2 cellular contexts compared by ENCODE assay signal in genomic region chr2:121994238-121995206, GRCh38.
TF ChIP-seq lines count a peak whose summit lies in the region.

No MANE protein-coding gene starts in this region.

TF ChIP-seq in GM12878, 131 proteins besides CTCF, POLR2A, EP300 and RAD21:
- no peak for TF ChIP-seq USF2 (IDR thresholded peaks at IDR 0.05; ENCODE audit: borderline replicate concordance, low read depth, low read length)
- TF ChIP-seq SP1 (IDR thresholded peaks at IDR 0.05; ENCODE audit: low read depth, low read length): no peak
- no peak for TF ChIP-seq SUZ12 (IDR thresholded peaks at IDR 0.05; ENCODE audit: unreplicated experiment)
- no peak for TF ChIP-seq CUX1 (IDR thresholded peaks at IDR 0.05; ENCODE audit: insufficient replicate concordance, low read depth, low read length)
- TF ChIP-seq SIX5 (IDR thresholded peaks at IDR 0.05; ENCODE audit: low read depth, low read length, severe bottlenecking): no peak
- no peak for TF ChIP-seq STAT1 (conservative IDR thresholded peaks at IDR 0.05)
- no peak for TF ChIP-seq SREBF2 (IDR thresholded peaks at IDR 0.05; ENCODE audit: low read length)
- no peak for TF ChIP-seq CBX5 (IDR thresholded peaks at IDR 0.05; ENCODE audit: low read depth)

TF ChIP-seq in GM23338, 12 proteins besides CTCF, POLR2A, EP300 and RAD21:
- TF ChIP-seq ETS1 (IDR thresholded peaks at IDR 0.05) (no peak), JUNB (IDR thresholded peaks at IDR 0.05; ENCODE audit: unreplicated experiment) (no peak), EZH2 (IDR thresholded peaks at IDR 0.05; ENCODE audit: low read depth, unreplicated experiment) (no peak), STAT1 (IDR thresholded peaks at IDR 0.05; ENCODE audit: unreplicated experiment) (no peak), REST (IDR thresholded peaks at IDR 0.05; ENCODE audit: unreplicated experiment) (no peak), ZNF462 (CRISPR knock-in tag; IDR thresholded peaks at IDR 0.05) (no peak), POLR2AphosphoS5 (IDR thresholded peaks at IDR 0.05; ENCODE audit: low read depth) (no peak), CREB1 (CRISPR knock-in tag; IDR thresholded peaks at IDR 0.05; ENCODE audit: low read depth) (no peak), ZNF114 (CRISPR knock-in tag; IDR thresholded peaks at IDR 0.05) (no peak), EZH2phosphoT487 (IDR thresholded peaks at IDR 0.05; ENCODE audit: unreplicated experiment) (no peak)
TF ChIP-seq in GM23338: peak in this region for 0.
